Comparison of ENCODE assay signal across 17 cellular contexts in the genomic region with DNA sequence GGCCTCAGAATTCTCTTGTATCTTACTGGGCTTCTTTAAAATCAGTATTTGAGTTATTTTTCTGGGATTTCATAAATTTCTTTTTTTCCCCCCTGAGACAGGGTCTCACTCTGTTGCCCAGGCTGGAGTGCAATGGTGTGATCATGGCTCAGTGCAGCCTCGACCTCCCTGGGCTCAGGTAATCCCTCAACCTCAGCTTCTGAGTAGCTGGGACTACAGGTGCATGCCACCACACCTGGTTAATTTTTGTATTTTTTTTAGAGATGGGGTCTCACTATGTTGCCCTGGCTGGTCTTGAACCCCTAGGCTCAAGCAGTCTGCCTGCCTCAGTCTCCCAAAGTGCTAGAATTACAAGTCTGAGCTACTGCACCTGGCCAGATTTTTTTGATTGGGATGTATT. TPM values are rescaled to one million over a fixed set of nuclear protein-coding genes. Genes with fewer than 3 reads are reported as not detected.
DNase-seq lines count a peak whose midpoint lies in the region; ATAC-seq and TF ChIP-seq lines count a peak whose summit lies in the region.
"Had no signal": no experiment of that assay in that cellular context is flagged by ENCODE, and none has a peak within 500 bp of the region (broad histone marks: within the 10 kb centered on the region; RNA-seq: fewer than 3 reads in every experiment).

No MANE protein-coding gene starts in this region.

- no CpG with 5 or more reads among the region's 1 CpG for WGBS in trophoblast cell (ENCODE audit: extremely low coverage, insufficient coverage, insufficient read length)

- H3K9me3 Mint-ChIP-seq in activated naive CD4-positive, alpha-beta T cell treated with anti-CD3 and anti-CD28 coated beads for 36 hours: peaks cover 25% of the 10 kb centered on the region
- H3K9me3 Mint-ChIP-seq in activated naive CD4-positive, alpha-beta T cell treated with anti-CD3 and anti-CD28 coated beads, Interleukin-2, amount 10 ng/mL, durations not matched to agents 7 days and 5 days: peaks cover 32% of the 10 kb centered on the region
- H3K9me3 Mint-ChIP-seq in dendritic cell treated with granulocyte-macrophage colony-stimulating factor and Interleukin-4, amounts not matched to agents 40 ng/mL and 50 ng/mL, for 4 days: peaks cover 9% of the 10 kb centered on the region

- no peak overlapping the region for H2BK120ac ChIP-seq in trophoblast cell (ENCODE audit: insufficient read depth, low read length, poor library complexity)

- no peak overlapping the region for H2AFZ ChIP-seq in trophoblast cell (ENCODE audit: insufficient read depth, low read length, poor library complexity)

- H3K27me3 ChIP-seq in trophoblast cell (ENCODE audit: insufficient read depth, low read length): no peaks in the 10 kb centered on the region
- H3K27me3 ChIP-seq: BLaER1 treated with 17β-estradiol and CSF1 and Interleukin-3, amounts not matched to agents 10 nM and 100 nM had no signal

- H2BK12ac ChIP-seq in trophoblast cell (ENCODE audit: low read length): no peak overlapping the region

- intact Hi-C loops in activated naive CD4-positive, alpha-beta T cell treated with anti-CD3 and anti-CD28 coated beads for 36 hours (cut with micrococcal nuclease): no loop called here
- intact Hi-C loops in dendritic cell treated with granulocyte-macrophage colony-stimulating factor and Interleukin-4, amounts not matched to agents 40 ng/mL and 50 ng/mL, for 4 days (cut with micrococcal nuclease): no loop called here
- intact Hi-C loops in posterior cingulate gyrus (cut with DNase I): no loop called here

- no peak overlapping the region for H3K18ac ChIP-seq in trophoblast cell (ENCODE audit: low read length)

- no peak overlapping the region for H2BK5ac ChIP-seq in trophoblast cell (ENCODE audit: low read depth, low read length, poor library complexity)

- H3K4me3 Mint-ChIP-seq in activated naive CD4-positive, alpha-beta T cell treated with anti-CD3 and anti-CD28 coated beads for 36 hours: no peak overlapping the region
- no peak overlapping the region for H3K4me3 Mint-ChIP-seq in activated naive CD4-positive, alpha-beta T cell treated with anti-CD3 and anti-CD28 coated beads, Interleukin-2, amount 10 ng/mL, durations not matched to agents 7 days and 5 days
- no peak overlapping the region for H3K4me3 Mint-ChIP-seq in dendritic cell treated with granulocyte-macrophage colony-stimulating factor and Interleukin-4, amounts not matched to agents 40 ng/mL and 50 ng/mL, for 4 days

- H3K4ac ChIP-seq in trophoblast cell (ENCODE audit: low read depth, low read length): peak overlapping the region; percentile 47

- H3K79me1 ChIP-seq in trophoblast cell (ENCODE audit: low read length): no peaks in the 10 kb centered on the region

- peaks cover 62% of the 10 kb centered on the region for H3K4me1 Mint-ChIP-seq in activated naive CD4-positive, alpha-beta T cell treated with anti-CD3 and anti-CD28 coated beads for 36 hours (ENCODE audit: low read depth)
- H3K4me1 Mint-ChIP-seq in activated naive CD4-positive, alpha-beta T cell treated with anti-CD3 and anti-CD28 coated beads, Interleukin-2, amount 10 ng/mL, durations not matched to agents 7 days and 5 days: peaks cover 43% of the 10 kb centered on the region
- peaks cover 66% of the 10 kb centered on the region for H3K4me1 Mint-ChIP-seq in dendritic cell treated with granulocyte-macrophage colony-stimulating factor and Interleukin-4, amounts not matched to agents 40 ng/mL and 50 ng/mL, for 4 days (ENCODE audit: low read depth)

- CTCF ChIA-PET in activated naive CD4-positive, alpha-beta T cell treated with anti-CD3 and anti-CD28 coated beads for 36 hours (lab: Charles Lee): no interaction called here
- CTCF ChIA-PET in activated naive CD4-positive, alpha-beta T cell treated with anti-CD3 and anti-CD28 coated beads, Interleukin-2, amount 10 ng/mL, durations not matched to agents 7 days and 5 days (lab: Charles Lee): no interaction called here
- CTCF ChIA-PET in HEK293 (lab: Yijun Ruan, JAX): no interaction called here

- H3K14ac ChIP-seq in trophoblast cell (ENCODE audit: low read length): no peak overlapping the region

- H3K4me2 ChIP-seq in trophoblast cell (ENCODE audit: low read length): no peak overlapping the region
- H3K4me2 ChIP-seq: BLaER1 treated with 17β-estradiol and CSF1 and Interleukin-3, amounts not matched to agents 10 nM and 100 nM; KMS-11 had no signal

- H3K36me3 ChIP-seq in HEK293 (ENCODE audit: control insufficient read depth in 2 of 2, insufficient read depth in 1 of 2, low read length in 2 of 2): no peaks in the 10 kb centered on the region; a peak in 1 of 3 replicates
- no peaks in the 10 kb centered on the region for H3K36me3 ChIP-seq in trophoblast cell (ENCODE audit: control insufficient read depth in 1 of 2, insufficient read depth in 2 of 2, low read length in 2 of 2)

- no peak overlapping the region for H4K8ac ChIP-seq in trophoblast cell (ENCODE audit: low read depth, low read length)

- H3K27me3 Mint-ChIP-seq in activated naive CD4-positive, alpha-beta T cell treated with anti-CD3 and anti-CD28 coated beads for 36 hours (ENCODE audit: low read depth): no peaks in the 10 kb centered on the region
- H3K27me3 Mint-ChIP-seq in activated naive CD4-positive, alpha-beta T cell treated with anti-CD3 and anti-CD28 coated beads, Interleukin-2, amount 10 ng/mL, durations not matched to agents 7 days and 5 days: no peaks in the 10 kb centered on the region
- H3K27me3 Mint-ChIP-seq in dendritic cell treated with granulocyte-macrophage colony-stimulating factor and Interleukin-4, amounts not matched to agents 40 ng/mL and 50 ng/mL, for 4 days: no peaks in the 10 kb centered on the region

- H3K4me3 ChIP-seq in HEK293 (ENCODE audit: low read depth, low read length) (no peak overlapping the region), trophoblast cell (ENCODE audit: low read depth, low read length) (no peak overlapping the region)
- H3K4me3 ChIP-seq: BLaER1 treated with 17β-estradiol and CSF1 and Interleukin-3, amounts not matched to agents 10 nM and 100 nM had no signal

- no peak overlapping the region for H3K27ac ChIP-seq in HEK293 (ENCODE audit: extremely low read depth, low read depth, low read length)
- H3K27ac ChIP-seq in trophoblast cell (ENCODE audit: low read depth, low read length): no peak overlapping the region
- H3K27ac ChIP-seq: BLaER1 treated with 17β-estradiol and CSF1 and Interleukin-3, amounts not matched to agents 10 nM and 100 nM; KMS-11 had no signal

- POLR2A ChIA-PET in HEK293 (lab: Yijun Ruan, JAX): no interaction called here

- DNase-seq in activated naive CD4-positive, alpha-beta T cell treated with anti-CD3 and anti-CD28 coated beads for 36 hours: no peak
- no peak for DNase-seq in activated naive CD4-positive, alpha-beta T cell treated with anti-CD3 and anti-CD28 coated beads, Interleukin-2, amount 10 ng/mL, durations not matched to agents 7 days and 5 days
- DNase-seq in trophoblast cell (no peak), NAMALWA (ENCODE audit: low spot score) (no peak), posterior cingulate gyrus (no peak)
- DNase-seq: DMS79 treated with DMSO at 0.1 percent for 48 hours, NCI-H1417 treated with DMSO at 0.1 percent for 48 hours, NCI-H187 treated with DMSO at 0.1 percent for 48 hours, NCI-H2227 treated with DMSO at 0.1 percent for 48 hours, NCI-H510A treated with DMSO at 0.1 percent for 48 hours, NCI-H774 had no signal

- ATAC-seq in HG02623 (IDR thresholded peaks at IDR 0.05; ENCODE audit: unreplicated experiment): no peak
- ATAC-seq: Right ventricle myocardium inferior had no signal

- H3K36me3 Mint-ChIP-seq in activated naive CD4-positive, alpha-beta T cell treated with anti-CD3 and anti-CD28 coated beads for 36 hours (ENCODE audit: low read depth): peaks cover 33% of the 10 kb centered on the region
- H3K36me3 Mint-ChIP-seq in activated naive CD4-positive, alpha-beta T cell treated with anti-CD3 and anti-CD28 coated beads, Interleukin-2, amount 10 ng/mL, durations not matched to agents 7 days and 5 days: peaks cover 45% of the 10 kb centered on the region
- peaks cover 33% of the 10 kb centered on the region for H3K36me3 Mint-ChIP-seq in dendritic cell treated with granulocyte-macrophage colony-stimulating factor and Interleukin-4, amounts not matched to agents 40 ng/mL and 50 ng/mL, for 4 days (ENCODE audit: low read depth)

- H4K91ac ChIP-seq in trophoblast cell (ENCODE audit: low read depth, low read length): no peak overlapping the region

- TF ChIP-seq CTCF in HEK293 (tag by site-specific recombination; IDR thresholded peaks at IDR 0.05): no peak

- peaks cover 4% of the 10 kb centered on the region for H3K79me2 ChIP-seq in trophoblast cell (ENCODE audit: control insufficient read depth, insufficient read depth, low read length, poor library complexity)

- H3K4me1 ChIP-seq in HEK293 (ENCODE audit: control insufficient read depth, insufficient read depth, low read length) (peaks cover 4% of the 10 kb centered on the region; the same call in 1 of the 2 replicates), trophoblast cell (ENCODE audit: control insufficient read depth in 1 of 2, insufficient read depth in 2 of 2, low read length in 2 of 2) (peaks cover 2 to 6% of the 10 kb centered on the region in 2 experiments)

- H3K27ac Mint-ChIP-seq in activated naive CD4-positive, alpha-beta T cell treated with anti-CD3 and anti-CD28 coated beads for 36 hours: peak overlapping the region; percentile 37
- no peak overlapping the region for H3K27ac Mint-ChIP-seq in activated naive CD4-positive, alpha-beta T cell treated with anti-CD3 and anti-CD28 coated beads, Interleukin-2, amount 10 ng/mL, durations not matched to agents 7 days and 5 days
- H3K27ac Mint-ChIP-seq in dendritic cell treated with granulocyte-macrophage colony-stimulating factor and Interleukin-4, amounts not matched to agents 40 ng/mL and 50 ng/mL, for 4 days: peak overlapping the region; percentile 45

- no peak overlapping the region for H3K9ac ChIP-seq in trophoblast cell (ENCODE audit: low read length)
- H3K9ac ChIP-seq: BLaER1 treated with 17β-estradiol and CSF1 and Interleukin-3, amounts not matched to agents 10 nM and 100 nM; KMS-11 had no signal

- H3K9me3 ChIP-seq in HEK293 (ENCODE audit: control insufficient read depth, insufficient read depth, low read depth, low read length) (no peaks in the 10 kb centered on the region), trophoblast cell (ENCODE audit: insufficient read depth, low read depth, low read length) (no peaks in the 10 kb centered on the region)

- no peak overlapping the region for H2AK5ac ChIP-seq in trophoblast cell (ENCODE audit: low read length)

- no peak overlapping the region for H4K12ac ChIP-seq in trophoblast cell (ENCODE audit: low read depth, low read length)

- H3K23ac ChIP-seq in trophoblast cell (ENCODE audit: low read length): no peak overlapping the region

TF ChIP-seq in HEK293, 187 proteins besides CTCF, POLR2A, EP300 and RAD21 (continues in another document):
- TF ChIP-seq ZNF19 (tag by site-specific recombination; IDR thresholded peaks at IDR 0.05; ENCODE audit: low read depth): no peak
- no peak for TF ChIP-seq ZNF174 (tag by site-specific recombination; IDR thresholded peaks at IDR 0.05)
- no peak for TF ChIP-seq ZNF747 (tag by site-specific recombination; IDR thresholded peaks at IDR 0.05)

RNA-seq across cellular contexts. Expression of a gene that starts 43.5 kb away (rescaled TPM):
- 10 to 100 TPM; 24.1 to 29.2 TPM for total RNA-seq in activated naive CD4-positive, alpha-beta T cell treated with anti-CD3 and anti-CD28 coated beads for 36 hours
- 28.2 and 29.0 TPM in 2 replicates for polyA plus RNA-seq in trophoblast cell (2013)

RNA-seq across cellular contexts. Expression of a gene that starts 52.2 kb away (rescaled TPM):
- under 1 TPM; 0.48 to 0.59 TPM for total RNA-seq in activated naive CD4-positive, alpha-beta T cell treated with anti-CD3 and anti-CD28 coated beads for 36 hours
- polyA plus RNA-seq in trophoblast cell (2013): 2.5 and 2.8 TPM in 2 replicates
